Comparison of ENCODE assay signal across 13 cellular contexts in genomic region chr14:94379291-94380224, GRCh38. TPM values are rescaled to one million over a fixed set of nuclear protein-coding genes. Genes with fewer than 3 reads are reported as not detected.
DNase-seq lines count a peak whose midpoint lies in the region; ATAC-seq lines count a peak whose summit lies in the region.
"Had no signal": no experiment of that assay in that cellular context is flagged by ENCODE, and none has a peak within 500 bp of the region (broad histone marks: within the 10 kb centered on the region; RNA-seq: fewer than 3 reads in every experiment).

No MANE protein-coding gene starts in this region.

- peaks cover 42% of the 10 kb centered on the region for H3K4me1 Mint-ChIP-seq in activated T-helper 17 cell treated with anti-CD3 and anti-CD28 coated beads, Interleukin-2, amount 50 U/mL, for 72 hours
- H3K4me1 Mint-ChIP-seq in activated CD8-positive, alpha-beta memory T cell treated with anti-CD3 and anti-CD28 coated beads, Interleukin-2, amount 10 ng/mL, durations not matched to agents 7 days and 5 days, result no peaks in the 10 kb centered on the region

- H3K4me3 Mint-ChIP-seq in activated T-helper 17 cell treated with anti-CD3 and anti-CD28 coated beads, Interleukin-2, amount 50 U/mL, for 72 hours, result peak overlapping the region; percentile 82
- no peak overlapping the region for H3K4me3 Mint-ChIP-seq in activated CD8-positive, alpha-beta memory T cell treated with anti-CD3 and anti-CD28 coated beads, Interleukin-2, amount 10 ng/mL, durations not matched to agents 7 days and 5 days

- peaks cover 4% of the 10 kb centered on the region for H3K27me3 Mint-ChIP-seq in activated T-helper 17 cell treated with anti-CD3 and anti-CD28 coated beads, Interleukin-2, amount 50 U/mL, for 72 hours
- no peaks in the 10 kb centered on the region for H3K27me3 Mint-ChIP-seq in activated CD8-positive, alpha-beta memory T cell treated with anti-CD3 and anti-CD28 coated beads, Interleukin-2, amount 10 ng/mL, durations not matched to agents 7 days and 5 days

- peaks cover 4% of the 10 kb centered on the region for H3K9me3 Mint-ChIP-seq in activated T-helper 17 cell treated with anti-CD3 and anti-CD28 coated beads, Interleukin-2, amount 50 U/mL, for 72 hours
- H3K9me3 Mint-ChIP-seq in activated CD8-positive, alpha-beta memory T cell treated with anti-CD3 and anti-CD28 coated beads, Interleukin-2, amount 10 ng/mL, durations not matched to agents 7 days and 5 days (ENCODE audit: low read depth), result no peaks in the 10 kb centered on the region

- CTCF ChIA-PET in activated CD8-positive, alpha-beta memory T cell treated with anti-CD3 and anti-CD28 coated beads, Interleukin-2, amount 10 ng/mL, durations not matched to agents 7 days and 5 days (lab: Charles Lee), result interaction anchor here (1.3 kb wide), 1 partner anchor 11 kb away, joined by 3 read pairs; no protein-coding TSS in a partner anchor

- peaks cover 51% of the 10 kb centered on the region for H3K36me3 Mint-ChIP-seq in activated T-helper 17 cell treated with anti-CD3 and anti-CD28 coated beads, Interleukin-2, amount 50 U/mL, for 72 hours (ENCODE audit: low read depth)
- no peaks in the 10 kb centered on the region for H3K36me3 Mint-ChIP-seq in activated CD8-positive, alpha-beta memory T cell treated with anti-CD3 and anti-CD28 coated beads, Interleukin-2, amount 10 ng/mL, durations not matched to agents 7 days and 5 days

- peak overlapping the region; percentile 89 for H3K27ac Mint-ChIP-seq in activated T-helper 17 cell treated with anti-CD3 and anti-CD28 coated beads, Interleukin-2, amount 50 U/mL, for 72 hours
- no peak overlapping the region for H3K27ac Mint-ChIP-seq in activated CD8-positive, alpha-beta memory T cell treated with anti-CD3 and anti-CD28 coated beads, Interleukin-2, amount 10 ng/mL, durations not matched to agents 7 days and 5 days

- peak; percentile 65 for ATAC-seq in activated T-helper 17 cell treated with anti-CD3 and anti-CD28 coated beads, Interleukin-2, amount 50 U/mL, for 72 hours (replicated peaks)
- ATAC-seq in left lobe of liver (no peak), GM21529 (IDR thresholded peaks at IDR 0.05; ENCODE audit: unreplicated experiment) (no peak)
- no peak for ATAC-seq in activated CD8-positive, alpha-beta memory T cell treated with anti-CD3 and anti-CD28 coated beads, Interleukin-2, amount 10 ng/mL, durations not matched to agents 7 days and 5 days
- ATAC-seq: GM12878 had no signal

- peak; percentile 43 for DNase-seq in activated effector memory CD4-positive, alpha-beta T cell treated with anti-CD3 and anti-CD28 coated beads, Interleukin-2, amount 50 U/mL, for 16 hours
- no peak for DNase-seq in activated effector memory CD4-positive, alpha-beta T cell treated with Interleukin-2 at 50 U/mL for 16 hours
- DNase-seq in left lobe of liver (ENCODE audit: low spot score) (peak; percentile 47), NCI-H1048 (lab: John Stamatoyannopoulos, UW) (no peak)
- peak; percentile 16 for DNase-seq in stimulated activated CD8-positive, alpha-beta memory T cell treated with anti-CD3 and anti-CD28 coated beads, Interleukin-4, amount 100 ng/mL, for 48 hours
- DNase-seq in activated CD8-positive, alpha-beta memory T cell treated with anti-CD3 and anti-CD28 coated beads, Interleukin-2, amount 10 ng/mL, durations not matched to agents 7 days and 5 days, result no peak
- DNase-seq: NCI-H146, NCI-H2227 treated with DMSO at 0.1 percent for 48 hours, NCI-H526 had no signal

RNA-seq across cellular contexts. Expression of gene SERPINA1, which starts 8.8 kb away (rescaled TPM):
- total RNA-seq in activated T-helper 17 cell treated with anti-CD3 and anti-CD28 coated beads, Interleukin-2, amount 50 U/mL, for 72 hours, result 100 to 1,000 TPM in 1 of 2 donors, 1 to 10 TPM in 1; 1.3 to 160 TPM
- 17,840 TPM for total RNA-seq in left lobe of liver
- under 1 TPM in 1 of 2 experiments, not detected in 1; 0.49 TPM for total RNA-seq in activated CD8-positive, alpha-beta memory T cell treated with anti-CD3 and anti-CD28 coated beads, Interleukin-2, amount 10 ng/mL, durations not matched to agents 7 days and 5 days

RNA-seq across cellular contexts. Expression of gene SERPINA2, which starts 13.1 kb away (rescaled TPM):
- total RNA-seq in activated T-helper 17 cell treated with anti-CD3 and anti-CD28 coated beads, Interleukin-2, amount 50 U/mL, for 72 hours, result under 1 TPM in 1 of 2 donors, not detected in 1; 0.29 TPM
- total RNA-seq in left lobe of liver, result not detected
- not detected for total RNA-seq in activated CD8-positive, alpha-beta memory T cell treated with anti-CD3 and anti-CD28 coated beads, Interleukin-2, amount 10 ng/mL, durations not matched to agents 7 days and 5 days
- total RNA-seq: GM12878, RPMI7951 had no signal

RNA-seq across cellular contexts. Expression of gene SERPINA6, which starts 56.4 kb away (rescaled TPM):
- total RNA-seq in activated T-helper 17 cell treated with anti-CD3 and anti-CD28 coated beads, Interleukin-2, amount 50 U/mL, for 72 hours, result under 1 TPM in 1 of 2 donors, not detected in 1; 0.61 TPM
- total RNA-seq in left lobe of liver, result 155 TPM
- not detected for total RNA-seq in activated CD8-positive, alpha-beta memory T cell treated with anti-CD3 and anti-CD28 coated beads, Interleukin-2, amount 10 ng/mL, durations not matched to agents 7 days and 5 days

Comparison
In these comparisons a context has a peak if more than half of its experiments do, and no peak if none do; other contexts are left out.
1. DNase-seq: peak in activated effector memory CD4-positive, alpha-beta T cell treated with anti-CD3 and anti-CD28 coated beads, Interleukin-2, amount 50 U/mL, for 16 hours (single experiment), left lobe of liver (single experiment) and stimulated activated CD8-positive, alpha-beta memory T cell treated with anti-CD3 and anti-CD28 coated beads, Interleukin-4, amount 100 ng/mL, for 48 hours (single experiment); none in activated effector memory CD4-positive, alpha-beta T cell treated with Interleukin-2 at 50 U/mL for 16 hours (single experiment), activated CD8-positive, alpha-beta memory T cell treated with anti-CD3 and anti-CD28 coated beads, Interleukin-2, amount 10 ng/mL, durations not matched to agents 7 days and 5 days (single experiment) and NCI-H1048 (single experiment).
2. RNA of gene SERPINA1, which starts 8.8 kb away (total RNA-seq): 17,840 TPM in left lobe of liver (single experiment); 1.3 to 160 TPM in activated T-helper 17 cell treated with anti-CD3 and anti-CD28 coated beads, Interleukin-2, amount 50 U/mL, for 72 hours and 0.49 TPM in activated CD8-positive, alpha-beta memory T cell treated with anti-CD3 and anti-CD28 coated beads, Interleukin-2, amount 10 ng/mL, durations not matched to agents 7 days and 5 days; every median in the first group is over 100 times any median in the second.
3. RNA of gene SERPINA6, which starts 56.4 kb away (total RNA-seq): 155 TPM in left lobe of liver (single experiment); 0.61 TPM in activated T-helper 17 cell treated with anti-CD3 and anti-CD28 coated beads, Interleukin-2, amount 50 U/mL, for 72 hours and not detected in activated CD8-positive, alpha-beta memory T cell treated with anti-CD3 and anti-CD28 coated beads, Interleukin-2, amount 10 ng/mL, durations not matched to agents 7 days and 5 days; every median in the first group is over 10 times any median in the second.